In the genomic region with DNA sequence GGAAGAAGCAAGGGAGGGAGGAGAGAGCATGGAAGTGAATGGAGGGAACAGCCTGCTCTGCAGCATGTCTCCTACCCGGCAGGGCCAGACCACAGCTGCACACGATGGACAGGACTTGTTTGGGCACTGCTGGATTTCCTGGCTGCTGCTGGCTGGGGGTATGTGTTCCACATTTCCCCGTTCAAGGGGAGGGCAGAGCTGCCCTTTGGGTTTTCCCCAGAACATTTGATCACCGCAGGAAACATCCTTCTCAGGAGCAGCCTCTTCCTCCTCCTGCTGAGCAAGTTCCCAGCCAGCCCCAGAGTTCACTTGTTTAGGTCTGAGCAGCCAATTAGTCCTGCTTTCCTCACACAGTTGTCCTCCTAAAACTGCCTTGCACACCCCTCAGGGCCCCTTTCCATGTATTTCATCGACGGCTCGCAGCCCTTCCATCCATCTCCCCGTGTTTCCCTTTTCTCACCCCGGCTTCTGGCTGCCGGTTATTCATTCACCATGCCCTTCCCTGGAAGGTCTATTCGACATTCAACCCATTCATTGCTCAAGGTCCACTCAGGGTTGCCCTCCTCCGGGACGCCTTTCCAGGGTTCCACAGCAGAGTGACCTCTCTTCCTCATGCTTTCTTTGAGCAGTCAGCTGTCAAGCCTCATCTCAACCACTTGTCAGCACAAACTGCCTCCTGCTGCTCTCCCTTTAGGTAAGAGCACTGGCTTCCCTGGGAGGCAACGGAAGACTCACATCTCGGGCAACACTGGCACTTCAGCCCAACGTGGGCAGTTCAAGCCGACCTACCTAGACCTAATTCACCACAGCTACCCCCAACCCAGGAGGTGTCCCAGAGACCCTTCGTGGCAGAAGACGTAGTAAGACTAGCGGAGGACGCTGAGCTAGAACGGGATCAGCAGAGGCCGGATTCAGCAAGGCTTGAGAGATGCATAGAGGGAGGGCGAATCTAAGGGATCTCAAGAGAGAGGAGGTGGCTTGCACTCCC, we compare ENCODE assay signal across 11 cellular contexts. TPM values are rescaled to one million over a fixed set of nuclear protein-coding genes. Genes with fewer than 3 reads are reported as not detected.
DNase-seq lines count a peak whose midpoint lies in the region; TF ChIP-seq lines count a peak whose summit lies in the region.
"Had no signal": no experiment of that assay in that cellular context is flagged by ENCODE, and none has a peak within 500 bp of the region (broad histone marks: within the 10 kb centered on the region; RNA-seq: fewer than 3 reads in every experiment).

No MANE protein-coding gene starts in this region.

- peaks cover 21% of the 10 kb centered on the region for H3K4me1 Mint-ChIP-seq in osteocyte (ENCODE audit: unreplicated experiment)
- H3K4me1 Mint-ChIP-seq: activated CD4-positive, alpha-beta T cell treated with anti-CD3 and anti-CD28 coated beads for 36 hours had no signal

- no peaks in the 10 kb centered on the region for H3K9me3 Mint-ChIP-seq in osteocyte (ENCODE audit: unreplicated experiment)

- in situ Hi-C loops in GM13977 (cut with MboI; ENCODE audit: low pct_unique_long_range_greater_than_20kb, low sequenced_read_pairs, unreplicated experiment) = no loop called here
- in situ Hi-C loops in GM13976 (cut with MboI; ENCODE audit: low sequenced_read_pairs, unreplicated experiment) = no loop called here

- H3K27me3 Mint-ChIP-seq in osteocyte (ENCODE audit: unreplicated experiment) = peaks cover 38% of the 10 kb centered on the region

- peak overlapping the region; percentile 39 for H3K27ac Mint-ChIP-seq in osteocyte (ENCODE audit: unreplicated experiment)
- H3K27ac Mint-ChIP-seq: activated CD4-positive, alpha-beta T cell treated with anti-CD3 and anti-CD28 coated beads for 36 hours had no signal

- DNase-seq in GM13977 (ENCODE audit: low spot score) (no peak), UCSD-AML1 (lab: John Stamatoyannopoulos, UW; ENCODE audit: unreplicated experiment) (peak; percentile 35), glomerular visceral epithelial cell (ENCODE audit: extremely low spot score) (peak; percentile 24), osteocyte (ENCODE audit: extremely low spot score, unreplicated experiment) (no peak), DMS53 treated with DMSO at 0.1 percent for 48 hours (lab: John Stamatoyannopoulos, UW; ENCODE audit: unreplicated experiment) (no peak), GM13976 (ENCODE audit: low spot score) (no peak)
- DNase-seq in stimulated activated CD4-positive, alpha-beta T cell treated with anti-CD3 and anti-CD28 coated beads, Interleukin-12 subunit alpha, Interleukin-12 subunit beta, amount 100 ng/mL, for 4 hours = no peak
- DNase-seq in activated CD4-positive, alpha-beta T cell treated with anti-CD3 and anti-CD28 coated beads, Interleukin-2, amount 50 U/mL, for 4 hours = no peak
- DNase-seq: cerebellar nuclear complex had no signal

- H3K4me3 Mint-ChIP-seq in osteocyte (ENCODE audit: unreplicated experiment) = no peak overlapping the region
- H3K4me3 Mint-ChIP-seq: activated CD4-positive, alpha-beta T cell treated with anti-CD3 and anti-CD28 coated beads for 36 hours had no signal

- peak; percentile 7 for TF ChIP-seq CTCF in GM13977 (IDR thresholded peaks at IDR 0.05; ENCODE audit: extremely low read depth, insufficient read depth, missing control alignments)
- TF ChIP-seq CTCF in osteocyte (IDR thresholded peaks at IDR 0.05) = no peak
- TF ChIP-seq CTCF in GM13976 (IDR thresholded peaks at IDR 0.05; ENCODE audit: borderline replicate concordance, control extremely low read depth, extremely low read depth, insufficient read depth, missing control alignments) = no peak

- no peaks in the 10 kb centered on the region for H3K36me3 Mint-ChIP-seq in osteocyte (ENCODE audit: unreplicated experiment)

RNA-seq across cellular contexts. Expression of a gene that starts 20.1 kb away (rescaled TPM):
- 0.59 and 0.89 TPM in 2 replicates for total RNA-seq in osteocyte
- total RNA-seq: activated CD4-positive, alpha-beta T cell treated with anti-CD3 and anti-CD28 coated beads for 36 hours; MCF 10A had no signal

Comparison
In these comparisons a context has a peak if more than half of its experiments do, and no peak if none do; other contexts are left out.
1. DNase-seq: peak in UCSD-AML1 (single experiment) and glomerular visceral epithelial cell (single experiment); none in GM13977 (single experiment), osteocyte (single experiment), stimulated activated CD4-positive, alpha-beta T cell treated with anti-CD3 and anti-CD28 coated beads, Interleukin-12 subunit alpha, Interleukin-12 subunit beta, amount 100 ng/mL, for 4 hours (single experiment), activated CD4-positive, alpha-beta T cell treated with anti-CD3 and anti-CD28 coated beads, Interleukin-2, amount 50 U/mL, for 4 hours (0 of 2), DMS53 treated with DMSO at 0.1 percent for 48 hours (single experiment) and GM13976 (single experiment).